Comparison of ENCODE assay signal across 22 cellular contexts in the genomic region with DNA sequence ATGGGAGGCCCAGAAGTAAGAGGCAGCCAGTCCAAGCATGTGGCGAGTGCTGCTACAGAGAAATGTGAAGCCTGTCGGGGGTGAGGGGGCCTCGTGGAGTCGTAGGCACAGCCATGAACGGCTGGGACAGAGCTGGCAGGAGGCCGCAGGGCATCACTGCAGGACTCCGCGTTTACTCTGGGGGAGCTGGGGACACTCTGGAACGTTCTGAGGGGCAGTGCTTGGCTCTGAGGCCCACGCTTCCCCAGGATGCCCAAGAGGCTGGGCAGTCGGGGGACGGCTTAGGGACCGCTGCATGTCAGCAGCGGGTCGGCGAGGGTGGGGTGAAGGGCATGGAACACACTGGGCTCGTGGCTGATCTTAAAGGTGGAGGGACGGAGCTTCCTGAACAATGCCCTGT.
"Had no signal": no experiment of that assay in that cellular context is flagged by ENCODE, and none has a peak within 500 bp of the region (broad histone marks: within the 10 kb centered on the region; RNA-seq: fewer than 3 reads in every experiment).

No MANE protein-coding gene starts in this region.

- DNase-seq: activated CD4-positive, alpha-beta T cell treated with anti-CD3 and anti-CD28 coated beads, Interleukin-2, amount 10 ng/mL, durations not matched to agents 7 days and 5 days; activated CD4-positive, CD25-positive, alpha-beta regulatory T cell treated with anti-CD3 and anti-CD28 coated beads, Interleukin-2, amount 50 U/mL, for 72 hours; activated CD8-positive, alpha-beta T cell treated with anti-CD3 and anti-CD28 coated beads for 36 hours; activated naive CD4-positive, alpha-beta T cell; activated T-cell treated with anti-CD3 and anti-CD28 coated beads, Interleukin-2, amount 50 U/mL, for 4 hours; effector memory CD4-positive, alpha-beta T cell; glutamatergic neuron; left ventricle myocardium superior; nucleus accumbens; stimulated activated CD4-positive, alpha-beta T cell treated with anti-CD3 and anti-CD28 coated beads, Interleukin-1b, Interleukin-23, amount 100 ng/mL, for 48 hours; stimulated activated CD4-positive, alpha-beta T cell treated with anti-CD3 and anti-CD28 coated beads, Interleukin-4, amount 100 ng/mL, for 4 hours; stimulated activated CD8-positive, alpha-beta memory T cell treated with anti-CD3 and anti-CD28 coated beads, Interleukin-4, amount 100 ng/mL, for 48 hours; stimulated activated naive CD4-positive, alpha-beta T cell; T-helper 2 cell; trophoblast cell had no signal

- H3K27ac Mint-ChIP-seq: activated CD4-positive, alpha-beta T cell treated with anti-CD3 and anti-CD28 coated beads, Interleukin-2, amount 10 ng/mL, durations not matched to agents 7 days and 5 days; activated CD8-positive, alpha-beta T cell treated with anti-CD3 and anti-CD28 coated beads for 36 hours; activated T-helper 2 cell treated with anti-CD3 and anti-CD28 coated beads, Interferon-gamma antibody, Interleukin-2, Interleukin-4, amounts not matched to agents 10 μg/mL and 5 μg/mL and 100 μg/mL, durations not matched to agents 14 hours and 24 hours and 36 hours; nephron had no signal

- H2AFZ ChIP-seq: parathyroid adenoma had no signal

- H3K4me3 ChIP-seq: psoas muscle, smooth muscle cell, thoracic aorta had no signal

- H3K27ac ChIP-seq: parathyroid adenoma, psoas muscle, thoracic aorta had no signal

- H3K27me3 Mint-ChIP-seq: activated CD4-positive, alpha-beta T cell treated with anti-CD3 and anti-CD28 coated beads, Interleukin-2, amount 10 ng/mL, durations not matched to agents 7 days and 5 days; activated CD8-positive, alpha-beta T cell treated with anti-CD3 and anti-CD28 coated beads for 36 hours; central memory CD8-positive, alpha-beta T cell had no signal

- H3K4me2 ChIP-seq: smooth muscle cell had no signal

- H3K9ac ChIP-seq: parathyroid adenoma had no signal

- H3K9me3 ChIP-seq: psoas muscle had no signal

- H3K4me3 Mint-ChIP-seq: activated CD4-positive, alpha-beta T cell treated with anti-CD3 and anti-CD28 coated beads, Interleukin-2, amount 10 ng/mL, durations not matched to agents 7 days and 5 days; activated CD8-positive, alpha-beta T cell treated with anti-CD3 and anti-CD28 coated beads for 36 hours; activated T-cell treated with anti-CD3 and anti-CD28 coated beads, Interleukin-2, amount 50 U/mL, for 4 hours; central memory CD8-positive, alpha-beta T cell; nephron had no signal

- H3K4me1 ChIP-seq: parathyroid adenoma had no signal
